31 cellular contexts compared by ENCODE assay signal in the genomic region with DNA sequence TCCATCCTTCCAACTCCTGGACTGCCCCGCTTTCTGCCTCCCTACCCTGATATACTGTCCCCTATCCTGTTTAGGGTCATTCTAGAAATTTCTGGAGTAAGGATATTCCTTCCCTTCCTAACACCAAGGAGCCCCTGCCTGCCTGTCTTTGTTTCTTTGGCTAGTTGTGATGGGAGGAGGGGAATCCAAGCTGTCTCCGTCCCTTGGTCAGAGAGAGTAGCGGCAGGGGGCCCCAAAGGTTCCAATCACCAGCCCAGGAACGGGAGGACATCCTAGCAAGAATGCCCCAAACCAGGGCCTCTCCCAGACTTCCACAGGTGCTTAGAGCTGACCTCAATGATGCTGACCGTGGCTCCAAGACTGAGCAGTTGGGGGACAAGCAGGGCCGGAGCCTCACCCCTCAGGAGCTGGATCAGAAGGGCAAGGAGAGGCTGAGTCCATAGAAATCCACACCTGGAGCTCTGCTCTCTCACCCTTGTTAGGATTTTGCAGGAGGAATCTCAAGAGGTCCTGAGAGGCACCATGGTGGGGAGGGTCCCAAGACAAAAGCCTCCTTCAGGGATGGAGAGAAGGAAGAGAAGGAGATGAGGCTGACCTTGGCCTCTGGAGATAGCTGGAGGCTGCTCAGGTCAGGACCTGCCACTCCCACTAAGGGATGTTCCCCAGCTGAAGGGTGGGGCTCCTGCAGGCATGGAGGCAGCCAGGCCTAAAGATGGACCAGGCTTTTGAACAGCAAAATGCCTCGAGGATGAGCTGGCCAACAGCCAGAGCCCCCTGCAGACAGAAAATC. TPM values are rescaled to one million over a fixed set of nuclear protein-coding genes. Genes with fewer than 3 reads are reported as not detected.
"Had no signal": no experiment of that assay in that cellular context is flagged by ENCODE, and none has a peak within 500 bp of the region (broad histone marks: within the 10 kb centered on the region; RNA-seq: fewer than 3 reads in every experiment).

No MANE protein-coding gene starts in this region.

- H3K9me3 ChIP-seq: adrenal gland, body of pancreas, esophagus muscularis mucosa, heart left ventricle, left ventricle myocardium inferior, right atrium auricular region, spleen, testis had no signal

- H3K36me3 ChIP-seq: adrenal gland, cardiac muscle cell, esophagus muscularis mucosa, heart left ventricle, left ventricle myocardium inferior, right atrium auricular region, spleen, WERI-Rb-1 had no signal

- H3K4me1 ChIP-seq: adrenal gland, body of pancreas, foreskin keratinocyte, spleen had no signal

- DNase-seq: activated CD4-positive, alpha-beta memory T cell treated with anti-CD3 and anti-CD28 coated beads for 36 hours; activated CD4-positive, alpha-beta T cell treated with anti-CD3 and anti-CD28 coated beads for 48 hours; activated CD8-positive, alpha-beta memory T cell treated with anti-CD3 and anti-CD28 coated beads, Interleukin-2, amount 50 U/mL, for 4 hours; activated effector memory CD4-positive, alpha-beta T cell treated with anti-CD3 and anti-CD28 coated beads, Interleukin-2, amount 50 U/mL, for 16 hours; activated naive CD4-positive, alpha-beta T cell treated with anti-CD3 and anti-CD28 coated beads for 36 hours; activated naive CD8-positive, alpha-beta T cell treated with anti-CD3 and anti-CD28 coated beads for 36 hours; activated T-cell treated with anti-CD3 and anti-CD28 coated beads, Interleukin-2, amount 50 U/mL, for 1 hour; adrenal gland; aorta; body of pancreas; foreskin keratinocyte; left ventricle myocardium inferior; nephron progenitor cell; occipital lobe; spleen; stimulated activated naive CD8-positive, alpha-beta T cell treated with anti-CD3 and anti-CD28 coated beads, Interleukin-15, Interleukin-2, amounts not matched to agents 100 U/mL and 50 U/mL, for 24 hours; T-helper 9 cell; testis; trophoblast cell; WERI-Rb-1 had no signal

- H3K27me3 ChIP-seq: adrenal gland, body of pancreas, cardiac muscle cell, right atrium auricular region, testis had no signal

- H3K27ac ChIP-seq: adrenal gland, body of pancreas, cardiac muscle cell, esophagus muscularis mucosa, foreskin keratinocyte, heart left ventricle, left ventricle myocardium inferior, right atrium auricular region, spleen, testis, WERI-Rb-1 had no signal

- ATAC-seq: activated CD4-positive, CD25-positive, alpha-beta regulatory T cell treated with anti-CD3 and anti-CD28 coated beads, Interleukin-2, amount 50 U/mL, for 24 hours; body of pancreas; foreskin keratinocyte; heart left ventricle; stimulated activated naive CD8-positive, alpha-beta T cell treated with anti-CD3 and anti-CD28 coated beads, Interleukin-15, Interleukin-2, amounts not matched to agents 100 U/mL and 50 U/mL, for 24 hours had no signal

- H3K4me3 ChIP-seq: adrenal gland, body of pancreas, cardiac muscle cell, esophagus muscularis mucosa, heart left ventricle, left ventricle myocardium inferior, lung, right atrium auricular region, spleen, testis had no signal

RNA-seq across cellular contexts. Expression of a gene that starts 13.6 kb away (rescaled TPM):
- total RNA-seq: activated CD4-positive, alpha-beta memory T cell treated with anti-CD3 and anti-CD28 coated beads for 36 hours; activated CD8-positive, alpha-beta memory T cell treated with anti-CD3 and anti-CD28 coated beads for 36 hours; activated naive CD4-positive, alpha-beta T cell treated with anti-CD3 and anti-CD28 coated beads for 36 hours; activated naive CD8-positive, alpha-beta T cell treated with anti-CD3 and anti-CD28 coated beads for 36 hours; activated T-helper 1 cell treated with anti-CD3 and anti-CD28 coated beads, Interleukin-12 subunit alpha, Interleukin-12 subunit beta, Interleukin-2, Interleukin-4 antibody, amounts not matched to agents 30 ng/mL and 10 ng/mL and 1 ng/mL, durations not matched to agents 14 hours and 24 hours and 36 hours; adrenal gland; aorta; body of pancreas; cardiac muscle cell; esophagus muscularis mucosa; foreskin keratinocyte; heart left ventricle; left ventricle myocardium inferior; lung; mucosa of gallbladder; occipital lobe; pulmonary artery endothelial cell; right atrium auricular region; spleen; testis had no signal
- polyA plus RNA-seq: adrenal gland, aorta, cardiac muscle cell, foreskin keratinocyte, heart left ventricle, lung, spleen had no signal

RNA-seq across cellular contexts. Expression of a gene that starts 48.9 kb away (rescaled TPM):
- total RNA-seq: activated CD4-positive, alpha-beta memory T cell treated with anti-CD3 and anti-CD28 coated beads for 36 hours; activated CD8-positive, alpha-beta memory T cell treated with anti-CD3 and anti-CD28 coated beads for 36 hours; activated naive CD8-positive, alpha-beta T cell treated with anti-CD3 and anti-CD28 coated beads for 36 hours; activated T-helper 1 cell treated with anti-CD3 and anti-CD28 coated beads, Interleukin-12 subunit alpha, Interleukin-12 subunit beta, Interleukin-2, Interleukin-4 antibody, amounts not matched to agents 30 ng/mL and 10 ng/mL and 1 ng/mL, durations not matched to agents 14 hours and 24 hours and 36 hours; body of pancreas; cardiac muscle cell; esophagus muscularis mucosa; foreskin keratinocyte; heart left ventricle; left ventricle myocardium inferior; lung; mesenteric fat pad; occipital lobe; pulmonary artery endothelial cell; right atrium auricular region had no signal
- polyA plus RNA-seq: aorta, foreskin keratinocyte, heart left ventricle had no signal
